In genomic region chr7:89072094-89072493, GRCh38 we compare ENCODE assay signal across 19 cellular contexts.
DNase-seq lines count a peak whose midpoint lies in the region; ATAC-seq and TF ChIP-seq lines count a peak whose summit lies in the region.
"Had no signal": no experiment of that assay in that cellular context is flagged by ENCODE, and none has a peak within 500 bp of the region (broad histone marks: within the 10 kb centered on the region; RNA-seq: fewer than 3 reads in every experiment).

No MANE protein-coding gene starts in this region.

- no peaks in the 10 kb centered on the region for H3K4me1 ChIP-seq in MM.1S (ENCODE audit: low read length)
- H3K4me1 ChIP-seq: SJSA1 had no signal

- no peaks in the 10 kb centered on the region for H3K27me3 ChIP-seq in MM.1S (replicated peaks; ENCODE audit: insufficient read depth, low read length)
- H3K27me3 ChIP-seq: BLaER1 treated with 17β-estradiol and CSF1 and Interleukin-3, amounts not matched to agents 10 nM and 100 nM; SJSA1 had no signal

- H3K4me2 ChIP-seq in MM.1S (ENCODE audit: low read depth, low read length), result no peak overlapping the region
- H3K4me2 ChIP-seq: KMS-11 had no signal

- H3K27me3 Mint-ChIP-seq in T-helper 2 cell treated with Interferon-gamma antibody and Interleukin-4, amounts not matched to agents 5 μg/mL and 100 μg/mL, for 36 hours (ENCODE audit: low read depth), result no peaks in the 10 kb centered on the region

- TF ChIP-seq CTCF in MM.1S (IDR thresholded peaks at IDR 0.05; ENCODE audit: low read length) (no peak), choroid plexus epithelial cell (conservative IDR thresholded peaks at IDR 0.05; ENCODE audit: low read depth, low read length) (no peak), retinal pigment epithelial cell (conservative IDR thresholded peaks at IDR 0.05; ENCODE audit: low read depth, low read length) (no peak)

- no peaks in the 10 kb centered on the region for H4K20me1 ChIP-seq in MM.1S (ENCODE audit: insufficient read depth, low read length)
- H4K20me1 ChIP-seq: BLaER1 treated with 17β-estradiol and CSF1 and Interleukin-3, amounts not matched to agents 10 nM and 100 nM had no signal

- H3K4me3 ChIP-seq in MM.1S (ENCODE audit: low read length) (no peak overlapping the region), SK-N-MC (no peak overlapping the region), choroid plexus epithelial cell (ENCODE audit: low read depth, low read length) (no peak overlapping the region), retinal pigment epithelial cell (ENCODE audit: low read length) (no peak overlapping the region)
- H3K4me3 ChIP-seq: BLaER1 treated with 17β-estradiol and CSF1 and Interleukin-3, amounts not matched to agents 10 nM and 100 nM; SJSA1 had no signal

- no peaks in the 10 kb centered on the region for H3K4me1 Mint-ChIP-seq in T-helper 2 cell treated with Interferon-gamma antibody and Interleukin-4, amounts not matched to agents 5 μg/mL and 100 μg/mL, for 36 hours (ENCODE audit: low read depth)

- H3K79me2 ChIP-seq in MM.1S (ENCODE audit: low read length), result no peaks in the 10 kb centered on the region

- H3K9ac ChIP-seq in MM.1S (ENCODE audit: low read length) (no peak overlapping the region), SK-N-MC (ENCODE audit: insufficient read length) (no peak overlapping the region)
- H3K9ac ChIP-seq: BLaER1 treated with 17β-estradiol and CSF1 and Interleukin-3, amounts not matched to agents 10 nM and 100 nM; KMS-11 had no signal

- H3K9me2 ChIP-seq in MM.1S (replicated peaks; ENCODE audit: insufficient read depth, low read length), result no peaks in the 10 kb centered on the region

- H3K27ac Mint-ChIP-seq in T-helper 2 cell treated with Interferon-gamma antibody and Interleukin-4, amounts not matched to agents 5 μg/mL and 100 μg/mL, for 36 hours, result no peak overlapping the region
- H3K27ac Mint-ChIP-seq: HFFc6 had no signal

- H2AFZ ChIP-seq in MM.1S (ENCODE audit: low read length), result no peak overlapping the region

- H3K9me3 ChIP-seq in MM.1S (replicated peaks; ENCODE audit: insufficient read depth, low read length) (no peaks in the 10 kb centered on the region), SK-N-MC (ENCODE audit: low read depth, low read length) (no peaks in the 10 kb centered on the region)
- H3K9me3 ChIP-seq: SJSA1 had no signal

- no peak overlapping the region for H3K4me3 Mint-ChIP-seq in T-helper 2 cell treated with Interferon-gamma antibody and Interleukin-4, amounts not matched to agents 5 μg/mL and 100 μg/mL, for 36 hours
- H3K4me3 Mint-ChIP-seq: HFFc6 had no signal

- DNase-seq in MM.1S (peak; percentile 17), SK-N-MC (ENCODE audit: low read depth, low spot score) (peak; percentile 24), choroid plexus epithelial cell (ENCODE audit: low read depth) (peak; percentile 34), retinal pigment epithelial cell (ENCODE audit: low read depth) (peak; percentile 18), NCI-H1105 treated with DMSO at 0.1 percent for 48 hours (lab: John Stamatoyannopoulos, UW) (no peak)
- DNase-seq in T-helper 2 cell treated with Interferon-gamma antibody and Interleukin-4, amounts not matched to agents 5 μg/mL and 100 μg/mL, for 36 hours (ENCODE audit: low spot score), result no peak
- DNase-seq: DMS79, H7, HFFc6, NCI-H1417, NCI-H187, NCI-H226, NCI-H524 had no signal

- no peaks in the 10 kb centered on the region for H3F3A ChIP-seq in MM.1S (ENCODE audit: insufficient read depth, low read length)

- ATAC-seq in GM18868 (IDR thresholded peaks at IDR 0.05; ENCODE audit: unreplicated experiment), result no peak
- ATAC-seq: HepG2, Panc1 had no signal

- no peaks in the 10 kb centered on the region for H3K36me3 Mint-ChIP-seq in T-helper 2 cell treated with Interferon-gamma antibody and Interleukin-4, amounts not matched to agents 5 μg/mL and 100 μg/mL, for 36 hours (ENCODE audit: low read depth)

- H3K27ac ChIP-seq in MM.1S (ENCODE audit: low read length) (no peak overlapping the region), SK-N-MC (no peak overlapping the region)
- H3K27ac ChIP-seq: BLaER1 treated with 17β-estradiol and CSF1 and Interleukin-3, amounts not matched to agents 10 nM and 100 nM; KMS-11; SJSA1 had no signal

- H3K9me3 Mint-ChIP-seq in T-helper 2 cell treated with Interferon-gamma antibody and Interleukin-4, amounts not matched to agents 5 μg/mL and 100 μg/mL, for 36 hours, result no peaks in the 10 kb centered on the region

- H3K36me3 ChIP-seq in MM.1S (replicated peaks; ENCODE audit: insufficient read depth, low read length) (no peaks in the 10 kb centered on the region), SK-N-MC (ENCODE audit: insufficient read depth, low read length) (no peaks in the 10 kb centered on the region)
- H3K36me3 ChIP-seq: BLaER1 treated with 17β-estradiol and CSF1 and Interleukin-3, amounts not matched to agents 10 nM and 100 nM; SJSA1 had no signal

Comparison
In these comparisons a context has a peak if more than half of its experiments do, and no peak if none do; other contexts are left out.
1. DNase-seq: peak in MM.1S (single experiment), SK-N-MC (single experiment), choroid plexus epithelial cell (single experiment) and retinal pigment epithelial cell (single experiment); none in T-helper 2 cell treated with Interferon-gamma antibody and Interleukin-4, amounts not matched to agents 5 μg/mL and 100 μg/mL, for 36 hours (single experiment) and NCI-H1105 treated with DMSO at 0.1 percent for 48 hours (single experiment).